ENCODE assay signal across 32 cellular contexts in the genomic region with DNA sequence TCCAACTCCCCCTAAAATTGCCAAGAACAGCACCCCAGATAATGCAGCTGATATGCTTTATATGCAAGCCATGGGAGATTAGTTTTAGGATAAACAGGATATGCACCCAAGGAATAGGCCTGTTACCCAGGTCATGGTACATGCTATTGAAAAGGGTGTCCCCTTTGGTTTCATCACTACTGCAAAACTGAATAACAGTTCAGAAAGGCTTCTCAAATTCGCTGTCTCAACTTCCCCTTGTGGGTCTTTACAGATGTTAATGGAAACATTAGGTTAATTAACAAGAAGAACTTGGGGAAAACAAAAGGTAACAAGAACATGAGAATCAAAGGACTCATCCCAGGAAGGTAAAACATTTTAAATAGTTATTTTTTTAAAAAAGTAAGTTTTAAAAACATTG.
"Had no signal": no experiment of that assay in that cellular context is flagged by ENCODE, and none has a peak within 500 bp of the region (broad histone marks: within the 10 kb centered on the region; RNA-seq: fewer than 3 reads in every experiment).

No MANE protein-coding gene starts in this region.

- H3K4me2 ChIP-seq: hepatocyte had no signal

- H3K79me2 ChIP-seq: hepatocyte had no signal

- H3K9me3 ChIP-seq: adrenal gland, body of pancreas, esophagus squamous epithelium, gastroesophageal sphincter had no signal

- H3K36me3 ChIP-seq: adrenal gland, esophagus squamous epithelium, gastroesophageal sphincter, heart right ventricle had no signal

- FAIRE-seq: colon, endometrium, endothelial cell of umbilical vein, TTC549 had no signal

- H2AFZ ChIP-seq: hepatocyte had no signal

- H3K27me3 ChIP-seq: adrenal gland, body of pancreas, esophagus squamous epithelium, gastroesophageal sphincter, heart right ventricle, hepatocyte had no signal

- DNase-seq: activated B cell treated with CpG ODN at 0.5 μM for 24 hours; activated CD4-positive, alpha-beta T cell treated with anti-CD3 and anti-CD28 coated beads for 48 hours; activated CD4-positive, alpha-beta T cell treated with anti-CD3 and anti-CD28 coated beads, Interleukin-2, amount 50 U/mL, for 1 hour; activated CD4-positive, alpha-beta T cell treated with anti-CD3 and anti-CD28 coated beads, Interleukin-2, amount 50 U/mL, for 48 hours; activated CD8-positive, alpha-beta memory T cell treated with anti-CD3 and anti-CD28 coated beads for 24 hours; activated CD8-positive, alpha-beta T cell treated with anti-CD3 and anti-CD28 coated beads for 36 hours; activated effector memory CD4-positive, alpha-beta T cell treated with Interleukin-2 at 50 U/mL for 16 hours; activated gamma-delta T cell treated with Interleukin-2 at 50 U/mL for 16 hours; activated naive CD4-positive, alpha-beta T cell treated with Interleukin-2 at 50 U/mL for 16 hours; activated naive CD8-positive, alpha-beta T cell treated with anti-CD3 and anti-CD28 coated beads for 36 hours; activated naive CD8-positive, alpha-beta T cell treated with anti-CD3 and anti-CD28 coated beads, Interleukin-2, amount 50 U/mL, for 24 hours; activated T-cell treated with anti-CD3 and anti-CD28 coated beads, Interleukin-2, amount 50 U/mL, for 4 hours; adrenal gland; amygdala; aorta; body of pancreas; caudate nucleus; cortex of kidney; dermis blood vessel endothelial cell; effector CD8-positive, alpha-beta T cell; esophagus squamous epithelium; foreskin melanocyte; heart right ventricle; T-helper 2 cell had no signal

- H3K4me1 ChIP-seq: adrenal gland, body of pancreas, esophagus squamous epithelium, gastroesophageal sphincter, heart right ventricle had no signal

- H3K4me3 ChIP-seq: adrenal gland, body of pancreas, esophagus squamous epithelium, gastroesophageal sphincter, heart right ventricle, hepatocyte had no signal

- H3K27ac ChIP-seq: adrenal gland, body of pancreas, epithelial cell of prostate, esophagus squamous epithelium, gastroesophageal sphincter, heart right ventricle, hepatocyte, VCaP had no signal
